10 cellular contexts compared by ENCODE assay signal in genomic region chr4:123659759-123660158, GRCh38.
DNase-seq lines count a peak whose midpoint lies in the region; ATAC-seq and TF ChIP-seq lines count a peak whose summit lies in the region.
"Had no signal": no experiment of that assay in that cellular context is flagged by ENCODE, and none has a peak within 500 bp of the region (broad histone marks: within the 10 kb centered on the region; RNA-seq: fewer than 3 reads in every experiment).

No MANE protein-coding gene starts in this region.

- H3F3A ChIP-seq in smooth muscle cell (ENCODE audit: low read depth), result no peaks in the 10 kb centered on the region

- H3K4me1 ChIP-seq in smooth muscle cell (ENCODE audit: low read depth) (no peaks in the 10 kb centered on the region), adrenal gland (replicated peaks in 1 of 2) (no peaks in the 10 kb centered on the region)

- H3K9me3 ChIP-seq in smooth muscle cell (replicated peaks; ENCODE audit: low read depth) (no peaks in the 10 kb centered on the region), adrenal gland (replicated peaks in 1 of 3) (no peaks in the 10 kb centered on the region)

- no peak overlapping the region for H3K4me3 Mint-ChIP-seq in activated CD8-positive, alpha-beta memory T cell treated with anti-CD3 and anti-CD28 coated beads, Interleukin-2, amount 10 ng/mL, durations not matched to agents 7 days and 5 days
- H3K4me3 Mint-ChIP-seq: CD4-positive, CD25-positive, alpha-beta regulatory T cell had no signal

- H3K4me2 ChIP-seq in smooth muscle cell, result no peak overlapping the region

- peaks cover 11% of the 10 kb centered on the region for H3K4me1 Mint-ChIP-seq in activated CD8-positive, alpha-beta memory T cell treated with anti-CD3 and anti-CD28 coated beads, Interleukin-2, amount 10 ng/mL, durations not matched to agents 7 days and 5 days
- H3K4me1 Mint-ChIP-seq: CD4-positive, CD25-positive, alpha-beta regulatory T cell had no signal

- H2AFZ ChIP-seq in smooth muscle cell (ENCODE audit: low read depth), result peak overlapping the region; percentile 15

- no peak for TF ChIP-seq POLR2A in adrenal gland (IDR thresholded peaks at IDR 0.05)

- ATAC-seq in activated CD8-positive, alpha-beta memory T cell treated with anti-CD3 and anti-CD28 coated beads, Interleukin-2, amount 10 ng/mL, durations not matched to agents 7 days and 5 days, result peak; percentile 60

- no peak overlapping the region for H3K27ac Mint-ChIP-seq in activated CD8-positive, alpha-beta memory T cell treated with anti-CD3 and anti-CD28 coated beads, Interleukin-2, amount 10 ng/mL, durations not matched to agents 7 days and 5 days
- H3K27ac Mint-ChIP-seq: CD4-positive, CD25-positive, alpha-beta regulatory T cell had no signal

- WGBS in smooth muscle cell (ENCODE audit: low lambda C conversion rate), result 100% methylated on average over 1 of the region's 1 CpG
- WGBS in adrenal gland, 4 donors, result 90 to 100% (median 95%) methylated on average over 1 of the region's 1 CpG

- CTCF ChIA-PET in activated CD8-positive, alpha-beta memory T cell treated with anti-CD3 and anti-CD28 coated beads, Interleukin-2, amount 10 ng/mL, durations not matched to agents 7 days and 5 days (lab: Charles Lee), result interaction anchor here (1.3 to 5.8 kb wide), 2 partner anchors 95 to 263 kb away, joined by 4 to 33 read pairs; partner anchors contain the start of gene SPRY1

- TF ChIP-seq CTCF in epithelial cell of proximal tubule (conservative IDR thresholded peaks at IDR 0.05; ENCODE audit: low read depth, low read length) (peak; percentile 59), smooth muscle cell (IDR thresholded peaks at IDR 0.05; ENCODE audit: borderline replicate concordance, insufficient read depth, poor library complexity, severe bottlenecking) (peak; percentile 42), adrenal gland (IDR thresholded peaks at IDR 0.05) (peak in 2 of 6 experiments; percentile 18 to 26)

- H3K4me3 ChIP-seq in epithelial cell of proximal tubule (ENCODE audit: low read depth, low read length), result no peak overlapping the region
- H3K4me3 ChIP-seq in smooth muscle cell, result no peak overlapping the region
- H3K4me3 ChIP-seq in adrenal gland, result no peak overlapping the region

- H3K9me3 Mint-ChIP-seq in activated CD8-positive, alpha-beta memory T cell treated with anti-CD3 and anti-CD28 coated beads, Interleukin-2, amount 10 ng/mL, durations not matched to agents 7 days and 5 days (ENCODE audit: low read depth), result peaks cover 7% of the 10 kb centered on the region

- H3K36me3 ChIP-seq in smooth muscle cell (ENCODE audit: low read depth), result no peaks in the 10 kb centered on the region
- no peaks in the 10 kb centered on the region for H3K36me3 ChIP-seq in adrenal gland (replicated peaks in 1 of 2)

- H3K27ac ChIP-seq in smooth muscle cell (ENCODE audit: low read depth) (no peak overlapping the region), adrenal gland (no peak overlapping the region)

- H3K27me3 Mint-ChIP-seq in activated CD8-positive, alpha-beta memory T cell treated with anti-CD3 and anti-CD28 coated beads, Interleukin-2, amount 10 ng/mL, durations not matched to agents 7 days and 5 days, result peaks cover 9% of the 10 kb centered on the region
- H3K27me3 Mint-ChIP-seq: CD4-positive, CD25-positive, alpha-beta regulatory T cell had no signal

- H3K27me3 ChIP-seq in smooth muscle cell (ENCODE audit: low read depth), result no peaks in the 10 kb centered on the region
- no peaks in the 10 kb centered on the region for H3K27me3 ChIP-seq in adrenal gland

- H4K20me1 ChIP-seq in smooth muscle cell (ENCODE audit: low read depth), result no peaks in the 10 kb centered on the region

- DNase-seq in activated CD8-positive, alpha-beta memory T cell treated with anti-CD3 and anti-CD28 coated beads, Interleukin-2, amount 10 ng/mL, durations not matched to agents 7 days and 5 days, result no peak
- DNase-seq in activated CD8-positive, alpha-beta memory T cell treated with anti-CD3 and anti-CD28 coated beads, Interleukin-2, amount 50 U/mL, for 48 hours, result no peak
- DNase-seq in NCI-H69 (lab: John Stamatoyannopoulos, UW) (peak; percentile 27), epithelial cell of proximal tubule (ENCODE audit: low read depth) (no peak), smooth muscle cell (lab: John Stamatoyannopoulos, UW; ENCODE audit: unreplicated experiment) (no peak), adrenal gland (no peak)
- no peak for DNase-seq in activated CD4-positive, CD25-positive, alpha-beta regulatory T cell treated with anti-CD3 and anti-CD28 coated beads, Interleukin-2, amount 50 U/mL, for 72 hours
- DNase-seq in activated T-cell treated with anti-CD3 and anti-CD28 coated beads, Interleukin-2, amount 50 U/mL, for 48 hours, result no peak
- DNase-seq: activated CD4-positive, alpha-beta T cell treated with anti-CD3 and anti-CD28 coated beads, Interleukin-2, amount 50 U/mL, for 48 hours; CD4-positive, CD25-positive, alpha-beta regulatory T cell had no signal

- intact Hi-C loops in adrenal gland (cut with DNase I), result loop anchor here in 1 of 2 donors (10.0 kb wide), 2 partner anchors 255 to 555 kb away; no protein-coding TSS in a partner anchor

- peaks cover 17% of the 10 kb centered on the region for H3K36me3 Mint-ChIP-seq in activated CD8-positive, alpha-beta memory T cell treated with anti-CD3 and anti-CD28 coated beads, Interleukin-2, amount 10 ng/mL, durations not matched to agents 7 days and 5 days
- H3K36me3 Mint-ChIP-seq: CD4-positive, CD25-positive, alpha-beta regulatory T cell had no signal

- H3K79me2 ChIP-seq in smooth muscle cell (ENCODE audit: low read depth), result no peaks in the 10 kb centered on the region

- H3K9ac ChIP-seq in smooth muscle cell (ENCODE audit: low read depth), result no peak overlapping the region
